8 cellular contexts compared by ENCODE assay signal in the genomic region with DNA sequence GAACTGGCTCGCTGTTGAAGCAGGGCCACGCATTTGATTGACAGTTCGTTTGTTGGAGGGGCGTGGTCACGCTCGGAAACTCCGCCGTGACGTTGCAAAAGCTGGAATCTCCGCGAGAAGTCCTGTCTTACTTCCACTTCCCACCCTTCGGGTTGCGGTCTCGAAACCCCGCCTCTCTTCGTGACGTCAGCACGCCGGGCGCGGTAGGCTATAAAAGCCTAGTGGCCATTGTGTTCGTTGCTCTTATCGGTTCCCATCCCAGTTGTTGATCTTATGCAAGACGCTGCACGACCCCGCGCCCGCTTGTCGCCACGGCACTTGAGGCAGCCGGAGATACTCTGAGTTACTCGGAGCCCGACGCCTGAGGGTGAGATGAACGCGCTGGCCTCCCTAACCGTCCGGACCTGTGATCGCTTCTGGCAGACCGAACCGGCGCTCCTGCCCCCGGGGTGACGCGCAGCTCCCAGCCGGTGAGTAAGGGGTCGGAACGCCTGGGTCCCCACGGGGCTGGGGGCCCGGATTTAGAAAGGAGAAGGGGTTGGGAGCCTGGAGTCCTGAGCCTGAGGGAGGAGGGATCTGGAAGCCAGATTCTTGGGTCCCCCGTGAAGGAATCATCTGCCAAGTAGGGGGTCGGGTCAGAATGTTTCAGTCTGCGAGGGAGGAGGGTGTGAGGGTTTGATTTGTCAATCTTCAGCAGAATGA. TPM values are rescaled to one million over a fixed set of nuclear protein-coding genes. Genes with fewer than 3 reads are reported as not detected.
DNase-seq lines count a peak whose midpoint lies in the region; ATAC-seq and TF ChIP-seq lines count a peak whose summit lies in the region.

A gene (plus strand): TSS at position 240 of the 702 bp plus-strand sequence. CDS start 813 bp downstream, outside the sequence.

- WGBS in mesodermal cell (ENCODE audit: insufficient coverage in 2 of 2), 2 experiments: 0% methylated on average over 45 to 52 of the region's 53 CpGs

- H3K36me3 Mint-ChIP-seq in IgD-negative memory B cell (peaks cover 13% of the 10 kb centered on the region), endothelial cell (ENCODE audit: low read depth, unreplicated experiment) (peaks cover 49% of the 10 kb centered on the region)

- DNase-seq in OCI-M1 (lab: John Stamatoyannopoulos, UW): peak; percentile 100
- peak; percentile 98 for DNase-seq in activated T-cell treated with anti-CD3 and anti-CD28 coated beads for 1 hour (ENCODE audit: low read depth)
- DNase-seq in endothelial cell (ENCODE audit: low spot score): peak; percentile 99
- peak; percentile 100 for DNase-seq in stimulated activated CD8-positive, alpha-beta memory T cell treated with anti-CD3 and anti-CD28 coated beads, Interleukin-15, amount 100 ng/mL, for 24 hours (ENCODE audit: low read depth)

- H3K27me3 Mint-ChIP-seq in IgD-negative memory B cell: no peaks in the 10 kb centered on the region
- H3K27me3 Mint-ChIP-seq in endothelial cell (ENCODE audit: unreplicated experiment): peaks cover 40% of the 10 kb centered on the region

- peak within 1 kb of the TSS; percentile 100 for H3K4me3 ChIP-seq in mesodermal cell (ENCODE audit: extremely low read depth, insufficient read depth, low read length, poor library complexity, severe bottlenecking)

- peaks cover 40% of the 10 kb centered on the region for H3K36me3 ChIP-seq in mesodermal cell (ENCODE audit: control insufficient read depth, insufficient read depth, low read length)

- H3K27ac Mint-ChIP-seq in IgD-negative memory B cell: peak within 1 kb of the TSS; percentile 96 to 100 (median 100)
- H3K27ac Mint-ChIP-seq in endothelial cell (ENCODE audit: unreplicated experiment): peak within 1 kb of the TSS; percentile 100

- H3K27ac ChIP-seq in C4-2B (peak within 1 kb of the TSS; percentile 90), mesodermal cell (ENCODE audit: low read depth, low read length, severe bottlenecking) (peak within 1 kb of the TSS; percentile 100)

- no peak for TF ChIP-seq CTCF in C4-2B (conservative IDR thresholded peaks at IDR 0.05)
- no peak for TF ChIP-seq CTCF in endothelial cell (IDR thresholded peaks at IDR 0.05; ENCODE audit: unreplicated experiment)

- peak; percentile 22 for ATAC-seq in GM19438 (IDR thresholded peaks at IDR 0.05; ENCODE audit: low read depth, unreplicated experiment)

- H3K4me1 ChIP-seq in mesodermal cell (ENCODE audit: control insufficient read depth, insufficient read depth, low read length, poor library complexity, severe bottlenecking): peaks cover 44% of the 10 kb centered on the region

- H3K4me3 Mint-ChIP-seq in IgD-negative memory B cell (peak within 1 kb of the TSS; percentile 95 to 100 (median 100)), endothelial cell (ENCODE audit: unreplicated experiment) (peak within 1 kb of the TSS; percentile 100)

- H3K4me1 Mint-ChIP-seq in IgD-negative memory B cell (peaks cover 29 to 32% (median 30%) of the 10 kb centered on the region in 3 donors), endothelial cell (ENCODE audit: unreplicated experiment) (peaks cover 46% of the 10 kb centered on the region)

- H3K9me3 ChIP-seq in mesodermal cell (ENCODE audit: control insufficient read depth, low read length): no peaks in the 10 kb centered on the region

- H3K9me3 Mint-ChIP-seq in IgD-negative memory B cell (peaks cover 0 to 3% (median 0%) of the 10 kb centered on the region in 3 donors), endothelial cell (ENCODE audit: unreplicated experiment) (no peaks in the 10 kb centered on the region)

RNA-seq across cellular contexts. Expression of the gene that starts here (rescaled TPM):
- 558 TPM for polyA plus RNA-seq in IgD-negative memory B cell
- 65.8 TPM for total RNA-seq in endothelial cell (ENCODE audit: unreplicated experiment)
- polyA plus RNA-seq in mesodermal cell (2013, experiment 1 of 2): 41.8 TPM
- 37.0 TPM for polyA plus RNA-seq in mesodermal cell (2013, experiment 2 of 2)

Comparison
In these comparisons a context has a peak if more than half of its experiments do, and no peak if none do; other contexts are left out.
1. Peak in every context shown above with its lines: DNase-seq, ATAC-seq, H3K4me3 ChIP-seq and H3K27ac ChIP-seq.